1 cellular context compared by ENCODE assay signal in the genomic region with DNA sequence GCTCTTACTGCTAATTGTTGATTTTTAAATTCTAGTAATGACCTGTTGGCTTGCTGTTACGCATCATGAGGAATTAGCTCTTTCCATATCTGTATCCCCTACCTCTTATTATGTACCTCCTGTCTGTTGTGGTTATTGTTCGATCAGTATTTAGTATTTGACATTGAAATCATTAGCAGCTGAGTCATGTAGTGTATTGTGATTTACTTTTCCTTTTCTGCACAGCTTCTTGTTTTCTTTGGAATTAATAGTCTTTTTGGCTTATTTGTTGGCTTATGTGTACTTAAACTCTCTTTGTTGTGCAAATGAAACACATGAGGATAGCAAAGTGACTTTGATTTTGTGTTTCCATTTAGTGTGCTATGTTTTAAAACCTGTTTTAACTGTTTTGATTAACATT.
TF ChIP-seq lines count a peak whose summit lies in the region.

No MANE protein-coding gene starts in this region.

TF ChIP-seq in WTC11, 78 proteins besides CTCF, POLR2A, EP300 and RAD21 (continued from another document):
- TF ChIP-seq, protein P1, sequence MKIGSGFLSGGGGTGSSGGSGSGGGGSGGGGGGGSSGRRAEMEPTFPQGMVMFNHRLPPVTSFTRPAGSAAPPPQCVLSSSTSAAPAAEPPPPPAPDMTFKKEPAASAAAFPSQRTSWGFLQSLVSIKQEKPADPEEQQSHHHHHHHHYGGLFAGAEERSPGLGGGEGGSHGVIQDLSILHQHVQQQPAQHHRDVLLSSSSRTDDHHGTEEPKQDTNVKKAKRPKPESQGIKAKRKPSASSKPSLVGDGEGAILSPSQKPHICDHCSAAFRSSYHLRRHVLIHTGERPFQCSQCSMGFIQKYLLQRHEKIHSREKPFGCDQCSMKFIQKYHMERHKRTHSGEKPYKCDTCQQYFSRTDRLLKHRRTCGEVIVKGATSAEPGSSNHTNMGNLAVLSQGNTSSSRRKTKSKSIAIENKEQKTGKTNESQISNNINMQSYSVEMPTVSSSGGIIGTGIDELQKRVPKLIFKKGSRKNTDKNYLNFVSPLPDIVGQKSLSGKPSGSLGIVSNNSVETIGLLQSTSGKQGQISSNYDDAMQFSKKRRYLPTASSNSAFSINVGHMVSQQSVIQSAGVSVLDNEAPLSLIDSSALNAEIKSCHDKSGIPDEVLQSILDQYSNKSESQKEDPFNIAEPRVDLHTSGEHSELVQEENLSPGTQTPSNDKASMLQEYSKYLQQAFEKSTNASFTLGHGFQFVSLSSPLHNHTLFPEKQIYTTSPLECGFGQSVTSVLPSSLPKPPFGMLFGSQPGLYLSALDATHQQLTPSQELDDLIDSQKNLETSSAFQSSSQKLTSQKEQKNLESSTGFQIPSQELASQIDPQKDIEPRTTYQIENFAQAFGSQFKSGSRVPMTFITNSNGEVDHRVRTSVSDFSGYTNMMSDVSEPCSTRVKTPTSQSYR (CRISPR knock-in tag; IDR thresholded peaks at IDR 0.05), result no peak
- TF ChIP-seq NFE2L1 (CRISPR knock-in tag; IDR thresholded peaks at IDR 0.05), result no peak
- no peak for TF ChIP-seq TEAD1 (CRISPR knock-in tag; IDR thresholded peaks at IDR 0.05)
- TF ChIP-seq ZNF317 (CRISPR knock-in tag; IDR thresholded peaks at IDR 0.05; ENCODE audit: borderline replicate concordance, low read depth), result no peak
- TF ChIP-seq FOXP1 (CRISPR knock-in tag; IDR thresholded peaks at IDR 0.05; ENCODE audit: borderline replicate concordance), result no peak
- no peak for TF ChIP-seq IRF2 (CRISPR knock-in tag; IDR thresholded peaks at IDR 0.05; ENCODE audit: borderline replicate concordance, low read depth)
- TF ChIP-seq CREM (CRISPR knock-in tag; IDR thresholded peaks at IDR 0.05), result no peak
- TF ChIP-seq TCF7 (CRISPR knock-in tag; IDR thresholded peaks at IDR 0.05; ENCODE audit: low read depth), result no peak
